ENCODE assay signal across 7 cellular contexts in the genomic region with DNA sequence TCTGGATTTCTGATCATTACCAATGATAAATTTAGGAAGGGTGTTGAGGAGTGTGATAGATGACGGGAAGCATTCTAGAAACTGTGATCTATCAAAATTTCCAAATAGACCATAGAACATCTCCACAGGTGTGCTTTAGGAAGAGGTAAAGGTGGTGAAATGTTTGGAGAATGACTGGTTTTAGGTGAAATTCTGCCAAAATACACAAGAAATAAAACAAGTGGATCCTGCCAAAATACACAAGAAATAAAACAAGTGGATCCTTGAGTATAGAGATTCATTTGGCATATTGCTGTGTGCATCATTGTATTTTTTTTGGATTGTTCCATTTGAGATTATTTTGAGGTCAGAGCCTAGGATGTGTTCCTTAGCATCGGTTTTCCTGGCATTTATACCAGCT.
"Had no signal": no experiment of that assay in that cellular context is flagged by ENCODE, and none has a peak within 500 bp of the region (broad histone marks: within the 10 kb centered on the region; RNA-seq: fewer than 3 reads in every experiment).

No MANE protein-coding gene starts in this region.

- H3K36me3 ChIP-seq: HAP-1 had no signal

- H3K27ac Mint-ChIP-seq: HFFc6, IgD-negative memory B cell had no signal

- H3K27ac ChIP-seq: GM23248 had no signal

- H3K9me3 ChIP-seq: HAP-1 had no signal

- H3K4me3 Mint-ChIP-seq: HFFc6, IgD-negative memory B cell had no signal

- DNase-seq: GM23248, GOT3, H7, HFFc6 had no signal

- H3K27me3 Mint-ChIP-seq: IgD-negative memory B cell had no signal

- H3K4me1 ChIP-seq: HAP-1 had no signal

- H3K4me3 ChIP-seq: GM23248, HAP-1 had no signal

- ATAC-seq: HCT116 had no signal

- H3K4me1 Mint-ChIP-seq: IgD-negative memory B cell had no signal
